10 cellular contexts compared by ENCODE assay signal in the genomic region with DNA sequence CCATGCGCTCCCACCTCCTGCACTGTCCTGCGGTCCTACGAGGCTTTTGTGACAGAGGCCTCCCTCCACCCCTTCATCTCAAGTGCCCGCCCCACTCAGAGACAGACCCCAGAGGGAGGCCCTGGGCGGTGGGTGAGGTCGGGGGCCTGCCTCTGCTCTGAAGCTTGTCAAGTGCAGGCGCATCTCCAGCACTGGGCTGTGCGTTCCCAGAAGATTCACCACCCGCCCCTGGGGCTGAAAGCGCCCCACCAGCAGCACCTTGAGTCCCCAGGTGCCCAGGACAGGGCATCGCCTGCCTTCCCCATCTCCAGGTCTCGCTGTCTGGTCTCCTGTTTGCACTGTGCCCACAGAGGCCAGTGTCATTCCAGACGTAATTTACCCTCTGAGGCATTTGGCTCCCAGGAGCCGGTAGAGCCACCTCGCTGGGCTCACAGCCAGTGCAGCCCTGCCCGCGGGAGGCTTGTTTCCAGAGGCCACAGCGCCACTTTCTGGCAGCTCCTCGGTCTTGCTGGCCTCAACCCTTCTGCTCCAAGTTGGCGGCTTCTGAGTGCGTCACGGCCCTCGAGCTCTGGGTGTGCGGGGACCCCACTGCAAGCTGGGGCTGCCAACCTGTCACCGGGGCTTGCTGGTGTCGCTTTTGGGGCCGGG.
DNase-seq lines count a peak whose midpoint lies in the region.
"Had no signal": no experiment of that assay in that cellular context is flagged by ENCODE, and none has a peak within 500 bp of the region (broad histone marks: within the 10 kb centered on the region; RNA-seq: fewer than 3 reads in every experiment).

No MANE protein-coding gene starts in this region.

- no peaks in the 10 kb centered on the region for H3K36me3 Mint-ChIP-seq in activated T-cell treated with anti-CD3 and anti-CD28 coated beads, Interleukin-2, amount 50 U/mL, for 24 hours (ENCODE audit: low read depth)

- peak; percentile 25 for DNase-seq in EL
- DNase-seq in M059J (ENCODE audit: low read depth), result peak; percentile 16
- peak; percentile 17 for DNase-seq in amniotic epithelial cell (ENCODE audit: low read depth)
- DNase-seq in iPS-NIHi11 (ENCODE audit: low spot score), result peak; percentile 80
- DNase-seq in NK-92 treated with Interleukin-12 subunit alpha and Interleukin-12 subunit beta, amount 100 ng/mL, for 24 hours (lab: John Stamatoyannopoulos, UW), result no peak
- no peak for DNase-seq in NCI-H2107 (lab: John Stamatoyannopoulos, UW)
- DNase-seq in activated T-cell treated with anti-CD3 and anti-CD28 coated beads, Interleukin-2, amount 50 U/mL, for 24 hours, result no peak
- no peak for DNase-seq in NCI-H226
- DNase-seq: stimulated activated CD4-positive, alpha-beta T cell treated with anti-CD3 and anti-CD28 coated beads, Interleukin-4, amount 100 ng/mL, for 24 hours had no signal

- H3K27ac Mint-ChIP-seq in activated T-cell treated with anti-CD3 and anti-CD28 coated beads, Interleukin-2, amount 50 U/mL, for 24 hours, result no peak overlapping the region
- H3K27ac Mint-ChIP-seq: T-helper 1 cell treated with Interleukin-12 subunit alpha and Interleukin-12 subunit beta and Interleukin-4 antibody, amounts not matched to agents 30 μg/mL and 1 μg/mL, for 36 hours had no signal

- no peaks in the 10 kb centered on the region for H3K9me3 Mint-ChIP-seq in activated T-cell treated with anti-CD3 and anti-CD28 coated beads, Interleukin-2, amount 50 U/mL, for 24 hours
- H3K9me3 Mint-ChIP-seq: T-helper 1 cell treated with Interleukin-12 subunit alpha and Interleukin-12 subunit beta and Interleukin-4 antibody, amounts not matched to agents 30 μg/mL and 1 μg/mL, for 36 hours had no signal

- H3K4me3 Mint-ChIP-seq in activated T-cell treated with anti-CD3 and anti-CD28 coated beads, Interleukin-2, amount 50 U/mL, for 24 hours, result no peak overlapping the region
- H3K4me3 Mint-ChIP-seq: T-helper 1 cell treated with Interleukin-12 subunit alpha and Interleukin-12 subunit beta and Interleukin-4 antibody, amounts not matched to agents 30 μg/mL and 1 μg/mL, for 36 hours had no signal

- H3K27me3 Mint-ChIP-seq in activated T-cell treated with anti-CD3 and anti-CD28 coated beads, Interleukin-2, amount 50 U/mL, for 24 hours, result no peaks in the 10 kb centered on the region

- no peaks in the 10 kb centered on the region for H3K4me1 Mint-ChIP-seq in activated T-cell treated with anti-CD3 and anti-CD28 coated beads, Interleukin-2, amount 50 U/mL, for 24 hours (ENCODE audit: low read depth)

Comparison
In these comparisons a context has a peak if more than half of its experiments do, and no peak if none do; other contexts are left out.
1. DNase-seq: peak in EL (single experiment), M059J (single experiment), amniotic epithelial cell (single experiment) and iPS-NIHi11 (single experiment); none in NK-92 treated with Interleukin-12 subunit alpha and Interleukin-12 subunit beta, amount 100 ng/mL, for 24 hours (single experiment), NCI-H2107 (single experiment), activated T-cell treated with anti-CD3 and anti-CD28 coated beads, Interleukin-2, amount 50 U/mL, for 24 hours (single experiment) and NCI-H226 (single experiment).